8 cellular contexts compared by ENCODE assay signal in genomic region chr2:58047373-58047674, GRCh38. TPM values are rescaled to one million over a fixed set of nuclear protein-coding genes. Genes with fewer than 3 reads are reported as not detected.
A peak's percentile ranks its signal among the peaks of the same experiment; 100 is the strongest.
DNase-seq lines count a peak whose midpoint lies in the region; ATAC-seq and TF ChIP-seq lines count a peak whose summit lies in the region.

No MANE protein-coding gene starts in this region.

- no peak for TF ChIP-seq CTCF in CD14-positive monocyte (IDR thresholded peaks at IDR 0.05)
- TF ChIP-seq CTCF in activated CD8-positive, alpha-beta T cell treated with anti-CD3 and anti-CD28 coated beads for 36 hours (IDR thresholded peaks at IDR 0.05): no peak

- H3K4me3 ChIP-seq in iPS-15b (ENCODE audit: low read depth, low read length): peak overlapping the region; percentile 78
- peak overlapping the region; percentile 81 to 98 for H3K4me3 ChIP-seq in stomach smooth muscle (ENCODE audit: low read length in 2 of 2)

- H3K36me3 ChIP-seq in iPS-15b (ENCODE audit: control insufficient read depth, insufficient read depth, low read length) (no peaks in the 10 kb centered on the region), stomach smooth muscle (ENCODE audit: control insufficient read depth in 2 of 2, insufficient read depth in 2 of 2, low read length in 2 of 2) (no peaks in the 10 kb centered on the region)

- CTCF ChIA-PET in activated CD8-positive, alpha-beta T cell treated with anti-CD3 and anti-CD28 coated beads for 36 hours (lab: Charles Lee): interaction anchor here (1.3 kb wide), 1 partner anchor 142 kb away, joined by 3 read pairs; no protein-coding TSS in a partner anchor

- peak overlapping the region; percentile 57 for H3K9ac ChIP-seq in iPS-15b (ENCODE audit: low read depth, low read length)
- peak overlapping the region; percentile 91 to 92 for H3K9ac ChIP-seq in stomach smooth muscle (ENCODE audit: low read length in 2 of 2)

- DNase-seq in CD14-positive monocyte (ENCODE audit: low spot score): no peak
- DNase-seq in activated CD8-positive, alpha-beta T cell treated with anti-CD3 and anti-CD28 coated beads for 36 hours: no peak
- DNase-seq in kidney glomerular epithelial cell (lab: John Stamatoyannopoulos, UW): no peak
- DNase-seq in A172 (ENCODE audit: low spot score): no peak

- peaks cover 0 to 1% (median 0%) of the 10 kb centered on the region in 3 donors for H3K27me3 Mint-ChIP-seq in CD14-positive monocyte (ENCODE audit: low read depth in 3 of 3)
- H3K27me3 Mint-ChIP-seq in activated CD8-positive, alpha-beta T cell treated with anti-CD3 and anti-CD28 coated beads for 36 hours: no peaks in the 10 kb centered on the region

- H3K36me3 Mint-ChIP-seq in CD14-positive monocyte: peaks cover 15 to 24% of the 10 kb centered on the region in 2 donors
- peaks cover 30% of the 10 kb centered on the region for H3K36me3 Mint-ChIP-seq in activated CD8-positive, alpha-beta T cell treated with anti-CD3 and anti-CD28 coated beads for 36 hours (ENCODE audit: low read depth)

- ATAC-seq in GM19438 (IDR thresholded peaks at IDR 0.05; ENCODE audit: low read depth, unreplicated experiment) (peak; percentile 30), HG03432 (IDR thresholded peaks at IDR 0.05; ENCODE audit: unreplicated experiment) (peak; percentile 44)
- ATAC-seq in activated CD8-positive, alpha-beta T cell treated with anti-CD3 and anti-CD28 coated beads for 36 hours: peak; percentile 64

- H3K27ac Mint-ChIP-seq in CD14-positive monocyte: peak overlapping the region; percentile 90 to 96 (median 95)
- peak overlapping the region; percentile 96 for H3K27ac Mint-ChIP-seq in activated CD8-positive, alpha-beta T cell treated with anti-CD3 and anti-CD28 coated beads for 36 hours

- H3K27me3 ChIP-seq in iPS-15b (ENCODE audit: control insufficient read depth, insufficient read depth, low read length): no peaks in the 10 kb centered on the region
- no peaks in the 10 kb centered on the region for H3K27me3 ChIP-seq in stomach smooth muscle (ENCODE audit: control insufficient read depth in 1 of 2, insufficient read depth in 2 of 2, low read length in 2 of 2)

- H3K4me1 ChIP-seq in iPS-15b (ENCODE audit: control insufficient read depth, insufficient read depth, low read length) (peaks cover 3% of the 10 kb centered on the region), stomach smooth muscle (ENCODE audit: control insufficient read depth, insufficient read depth, low read length) (peaks cover 4% of the 10 kb centered on the region)

- H3K9me3 ChIP-seq in iPS-15b (ENCODE audit: control insufficient read depth, insufficient read depth, low read length): no peaks in the 10 kb centered on the region
- H3K9me3 ChIP-seq in stomach smooth muscle (ENCODE audit: control insufficient read depth in 2 of 2, low read length in 2 of 2): no peaks in the 10 kb centered on the region

- peak overlapping the region; percentile 94 for H3K4me3 Mint-ChIP-seq in CD14-positive monocyte
- H3K4me3 Mint-ChIP-seq in activated CD8-positive, alpha-beta T cell treated with anti-CD3 and anti-CD28 coated beads for 36 hours: peak overlapping the region; percentile 87

- peak overlapping the region; percentile 82 for H3K27ac ChIP-seq in stomach smooth muscle (ENCODE audit: low read length)

- intact Hi-C loops in CD14-positive monocyte (cut with micrococcal nuclease): loop anchor here in 1 of 2 donors (5.0 kb wide), 1 partner anchor 60 kb away; no protein-coding TSS in a partner anchor
- intact Hi-C loops in activated CD8-positive, alpha-beta T cell treated with anti-CD3 and anti-CD28 coated beads for 36 hours (cut with micrococcal nuclease): loop anchor here (10.0 kb wide), 1 partner anchor 197 kb away; the partner anchor contains the start of gene FANCL

- peaks cover 33% of the 10 kb centered on the region for H3K4me1 Mint-ChIP-seq in CD14-positive monocyte
- H3K4me1 Mint-ChIP-seq in activated CD8-positive, alpha-beta T cell treated with anti-CD3 and anti-CD28 coated beads for 36 hours (ENCODE audit: low read depth): peaks cover 40% of the 10 kb centered on the region

- no peaks in the 10 kb centered on the region for H3K9me3 Mint-ChIP-seq in CD14-positive monocyte
- H3K9me3 Mint-ChIP-seq in activated CD8-positive, alpha-beta T cell treated with anti-CD3 and anti-CD28 coated beads for 36 hours: no peaks in the 10 kb centered on the region

- POLR2A ChIA-PET in activated CD8-positive, alpha-beta T cell treated with anti-CD3 and anti-CD28 coated beads for 36 hours (lab: Charles Lee): interaction anchor here (1.3 kb wide), 1 partner anchor 8 kb away, joined by 5 read pairs; no protein-coding TSS in a partner anchor

RNA-seq across cellular contexts. Expression of gene VRK2, which starts 0.7 kb away (rescaled TPM):
- 10 to 100 TPM; 21.4 to 31.6 TPM for polyA plus RNA-seq in CD14-positive monocyte
- total RNA-seq in activated CD8-positive, alpha-beta T cell treated with anti-CD3 and anti-CD28 coated beads for 36 hours: 10 to 100 TPM; 17.7 to 18.3 TPM
- total RNA-seq in A172 (2014; rRNA removed; shearing (Covaris generic)): 0.19 TPM in 1 of 2 replicates, not detected in the other

Comparison
In these comparisons a context has a peak if more than half of its experiments do, and no peak if none do; other contexts are left out.
1. RNA of gene VRK2, which starts 0.7 kb away (total RNA-seq): 17.7 to 18.3 TPM in activated CD8-positive, alpha-beta T cell treated with anti-CD3 and anti-CD28 coated beads for 36 hours; 0.19 TPM in A172; every median in the first group is over 10 times any median in the second.
2. Peak in every context shown above with its lines, with median percentiles within 50 percentile points of each other: ATAC-seq.